In the genomic region with DNA sequence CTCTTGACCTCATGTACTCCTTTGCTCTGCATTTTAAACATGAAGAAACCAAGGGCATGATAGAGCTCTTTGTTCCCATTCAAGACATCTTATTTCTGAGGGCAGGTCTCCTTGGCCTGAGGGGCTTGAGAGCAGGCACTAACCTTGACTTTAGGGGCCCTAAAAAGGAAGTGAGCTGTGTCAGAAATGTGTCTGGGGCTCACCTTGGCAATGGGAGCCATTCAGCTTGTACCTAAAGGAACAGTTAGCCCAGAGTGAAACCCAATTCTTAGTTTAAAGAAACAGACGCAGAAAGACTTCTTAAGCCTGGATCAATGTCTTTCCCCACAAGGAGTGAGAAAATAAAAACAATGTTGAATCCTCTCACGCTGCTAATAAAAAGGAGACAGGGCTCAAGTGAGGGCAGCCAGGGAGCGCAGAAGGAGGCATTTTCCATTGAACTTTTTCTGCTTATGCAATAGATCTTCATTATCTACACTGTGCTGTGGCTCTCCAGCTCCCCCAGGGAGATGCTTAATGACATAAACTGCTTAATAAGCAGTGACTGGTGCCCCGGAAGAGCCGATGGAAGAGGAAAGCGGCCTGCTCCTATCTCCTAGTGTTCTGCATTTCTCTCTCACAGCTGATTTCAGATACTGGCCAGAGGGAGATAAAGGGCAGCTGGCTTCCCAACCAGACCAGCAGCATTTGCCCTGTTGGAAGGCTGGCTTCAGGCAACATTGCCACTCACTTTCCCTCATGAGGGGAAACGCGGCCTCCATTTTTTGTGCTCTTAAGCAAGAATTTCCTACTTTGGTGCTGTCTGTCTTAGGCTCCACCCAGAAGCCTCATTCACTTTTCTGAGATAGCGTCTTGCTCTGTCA, we compare ENCODE assay signal across 1 cellular context.
TF ChIP-seq lines count a peak whose summit lies in the region.

No MANE protein-coding gene starts in this region.

TF ChIP-seq in HCT116, 20 proteins besides CTCF, POLR2A, EP300 and RAD21 (continued from another document):
- TF ChIP-seq, protein P1, sequence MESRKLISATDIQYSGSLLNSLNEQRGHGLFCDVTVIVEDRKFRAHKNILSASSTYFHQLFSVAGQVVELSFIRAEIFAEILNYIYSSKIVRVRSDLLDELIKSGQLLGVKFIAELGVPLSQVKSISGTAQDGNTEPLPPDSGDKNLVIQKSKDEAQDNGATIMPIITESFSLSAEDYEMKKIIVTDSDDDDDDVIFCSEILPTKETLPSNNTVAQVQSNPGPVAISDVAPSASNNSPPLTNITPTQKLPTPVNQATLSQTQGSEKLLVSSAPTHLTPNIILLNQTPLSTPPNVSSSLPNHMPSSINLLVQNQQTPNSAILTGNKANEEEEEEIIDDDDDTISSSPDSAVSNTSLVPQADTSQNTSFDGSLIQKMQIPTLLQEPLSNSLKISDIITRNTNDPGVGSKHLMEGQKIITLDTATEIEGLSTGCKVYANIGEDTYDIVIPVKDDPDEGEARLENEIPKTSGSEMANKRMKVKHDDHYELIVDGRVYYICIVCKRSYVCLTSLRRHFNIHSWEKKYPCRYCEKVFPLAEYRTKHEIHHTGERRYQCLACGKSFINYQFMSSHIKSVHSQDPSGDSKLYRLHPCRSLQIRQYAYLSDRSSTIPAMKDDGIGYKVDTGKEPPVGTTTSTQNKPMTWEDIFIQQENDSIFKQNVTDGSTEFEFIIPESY (IDR thresholded peaks at IDR 0.05; ENCODE audit: extremely low read depth, insufficient replicate concordance, low read length) = no peak
- TF ChIP-seq JUND (IDR thresholded peaks at IDR 0.05) = no peak
- TF ChIP-seq SP1 (IDR thresholded peaks at IDR 0.05; ENCODE audit: low read depth) = no peak
- TF ChIP-seq ELF1 (IDR thresholded peaks at IDR 0.05; ENCODE audit: borderline replicate concordance, low read depth) = no peak
- no peak for TF ChIP-seq POLR2AphosphoS5 (IDR thresholded peaks at IDR 0.05; ENCODE audit: low read depth, low read length)
